In genomic region chr10:78362406-78363022, GRCh38 we compare ENCODE assay signal across 9 cellular contexts.
A peak's percentile ranks its signal among the peaks of the same experiment; 100 is the strongest.
DNase-seq lines count a peak whose midpoint lies in the region; ATAC-seq, FAIRE-seq and TF ChIP-seq lines count a peak whose summit lies in the region.
"Had no signal": no experiment of that assay in that cellular context is flagged by ENCODE, and none has a peak within 500 bp of the region (broad histone marks: within the 10 kb centered on the region; RNA-seq: fewer than 3 reads in every experiment).

No MANE protein-coding gene starts in this region.

- H3K36me3 Mint-ChIP-seq in activated T-helper 17 cell treated with anti-CD3 and anti-CD28 coated beads, Interleukin-2, amount 50 U/mL, for 72 hours (ENCODE audit: low read depth): no peaks in the 10 kb centered on the region
- H3K36me3 Mint-ChIP-seq in stimulated activated memory B cell treated with anti-CD40 and anti-IgM and Interleukin-4, amounts not matched to agents 10 μg/mL and 1 μg/mL and 100 μg/mL, for 72 hours: no peaks in the 10 kb centered on the region

- peak overlapping the region; percentile 66 for H3K27ac Mint-ChIP-seq in activated T-helper 17 cell treated with anti-CD3 and anti-CD28 coated beads, Interleukin-2, amount 50 U/mL, for 72 hours
- H3K27ac Mint-ChIP-seq in stimulated activated memory B cell treated with anti-CD40 and anti-IgM and Interleukin-4, amounts not matched to agents 10 μg/mL and 1 μg/mL and 100 μg/mL, for 72 hours: no peak overlapping the region

- POLR2A ChIA-PET in A673 (lab: Charles Lee; ENCODE audit: low non-redundant PET): no interaction called here

- H3K27me3 Mint-ChIP-seq in activated T-helper 17 cell treated with anti-CD3 and anti-CD28 coated beads, Interleukin-2, amount 50 U/mL, for 72 hours: peaks cover 3% of the 10 kb centered on the region
- peaks cover 43% of the 10 kb centered on the region for H3K27me3 Mint-ChIP-seq in stimulated activated memory B cell treated with anti-CD40 and anti-IgM and Interleukin-4, amounts not matched to agents 10 μg/mL and 1 μg/mL and 100 μg/mL, for 72 hours

- H3K4me3 Mint-ChIP-seq in activated T-helper 17 cell treated with anti-CD3 and anti-CD28 coated beads, Interleukin-2, amount 50 U/mL, for 72 hours: peak overlapping the region; percentile 51
- no peak overlapping the region for H3K4me3 Mint-ChIP-seq in stimulated activated memory B cell treated with anti-CD40 and anti-IgM and Interleukin-4, amounts not matched to agents 10 μg/mL and 1 μg/mL and 100 μg/mL, for 72 hours

- no peak overlapping the region for H3K4me3 ChIP-seq in A673 (ENCODE audit: low read depth, low read length, poor library complexity, severe bottlenecking)

- TF ChIP-seq POLR2A in H54 (IDR thresholded peaks at IDR 0.05; ENCODE audit: low read depth, low read length): no peak

- intact Hi-C loops in A673 (cut with micrococcal nuclease; ENCODE audit: unreplicated experiment): no loop called here

- no peaks in the 10 kb centered on the region for H3K4me1 ChIP-seq in A673 (ENCODE audit: insufficient read depth, low read length, poor library complexity, severe bottlenecking)

- no peaks in the 10 kb centered on the region for H3K9me3 ChIP-seq in A673 (ENCODE audit: low read depth, low read length, poor library complexity, severe bottlenecking)
- H3K9me3 ChIP-seq: neutrophil had no signal

- ATAC-seq in activated T-helper 17 cell treated with anti-CD3 and anti-CD28 coated beads, Interleukin-2, amount 50 U/mL, for 72 hours (replicated peaks): no peak
- ATAC-seq in stimulated activated memory B cell treated with anti-CD40 and anti-IgM and Interleukin-4, amounts not matched to agents 10 μg/mL and 1 μg/mL and 100 μg/mL, for 72 hours: no peak
- ATAC-seq in HG02840 (IDR thresholded peaks at IDR 0.05; ENCODE audit: low FRiP score, unreplicated experiment): no peak
- ATAC-seq in HG03039 (IDR thresholded peaks at IDR 0.05; ENCODE audit: unreplicated experiment): no peak

- FAIRE-seq in H54 (lab: Jason Lieb, UNC): no peak

- peak overlapping the region; percentile 23 for H3K27ac ChIP-seq in A673 (ENCODE audit: low read depth, low read length, poor library complexity, severe bottlenecking)
- H3K27ac ChIP-seq: neutrophil had no signal

- H3K4me1 Mint-ChIP-seq in activated T-helper 17 cell treated with anti-CD3 and anti-CD28 coated beads, Interleukin-2, amount 50 U/mL, for 72 hours: peaks cover 6% of the 10 kb centered on the region
- H3K4me1 Mint-ChIP-seq in stimulated activated memory B cell treated with anti-CD40 and anti-IgM and Interleukin-4, amounts not matched to agents 10 μg/mL and 1 μg/mL and 100 μg/mL, for 72 hours: no peaks in the 10 kb centered on the region

- no peak for DNase-seq in A673 (ENCODE audit: low spot score)
- peak; percentile 24 for DNase-seq in H54 (ENCODE audit: insufficient read length, low spot score)
- peak; percentile 54 for DNase-seq in kidney tubule cell (ENCODE audit: low spot score)
- DNase-seq in OCI-M1 (lab: John Stamatoyannopoulos, UW): no peak

- TF ChIP-seq CTCF in A673 (conservative IDR thresholded peaks at IDR 0.05; ENCODE audit: low read depth, low read length): no peak

- H3K36me3 ChIP-seq in A673 (ENCODE audit: insufficient read depth, low read length, poor library complexity, severe bottlenecking): no peaks in the 10 kb centered on the region
- H3K36me3 ChIP-seq: neutrophil had no signal

- CTCF ChIA-PET in A673 (lab: Charles Lee): no interaction called here

- H3K27me3 ChIP-seq in A673 (replicated peaks; ENCODE audit: insufficient read depth, low read depth, low read length, poor library complexity): no peaks in the 10 kb centered on the region
- H3K27me3 ChIP-seq: neutrophil had no signal

- no peaks in the 10 kb centered on the region for H3K9me3 Mint-ChIP-seq in activated T-helper 17 cell treated with anti-CD3 and anti-CD28 coated beads, Interleukin-2, amount 50 U/mL, for 72 hours
- no peaks in the 10 kb centered on the region for H3K9me3 Mint-ChIP-seq in stimulated activated memory B cell treated with anti-CD40 and anti-IgM and Interleukin-4, amounts not matched to agents 10 μg/mL and 1 μg/mL and 100 μg/mL, for 72 hours

- no TSS peak for BruUV-seq in A673 (replicated peaks; lab: Mats Ljungman, UMichigan)

Comparison
In these comparisons a context has a peak if more than half of its experiments do, and no peak if none do; other contexts are left out.
1. DNase-seq: peak in H54 (single experiment) and kidney tubule cell (single experiment); none in A673 (single experiment) and OCI-M1 (single experiment).